25 cellular contexts compared by ENCODE assay signal in genomic region chr3:123346041-123346440, GRCh38.
A peak's percentile ranks its signal among the peaks of the same experiment; 100 is the strongest.
DNase-seq lines count a peak whose midpoint lies in the region; ATAC-seq and TF ChIP-seq lines count a peak whose summit lies in the region.
"Had no signal": no experiment of that assay in that cellular context is flagged by ENCODE, and none has a peak within 500 bp of the region (broad histone marks: within the 10 kb centered on the region; RNA-seq: fewer than 3 reads in every experiment).

No MANE protein-coding gene starts in this region.

- no peak overlapping the region for H3K4me3 ChIP-seq in esophagus squamous epithelium
- H3K4me3 ChIP-seq in trophoblast cell (ENCODE audit: low read depth, low read length) = no peak overlapping the region
- H3K4me3 ChIP-seq in upper lobe of right lung = no peak overlapping the region
- H3K4me3 ChIP-seq in lower leg skin (ENCODE audit: low read depth, poor library complexity, severe bottlenecking) = no peak overlapping the region
- H3K4me3 ChIP-seq: GM23338, lower lobe of right lung had no signal

- ATAC-seq in left cardiac atrium (no peak), upper lobe of right lung (no peak), GM21360 (IDR thresholded peaks at IDR 0.05; ENCODE audit: unreplicated experiment) (no peak)
- ATAC-seq: activated CD8-positive, alpha-beta T cell treated with anti-CD3 and anti-CD28 coated beads, Interleukin-2, amount 10 ng/mL, durations not matched to agents 7 days and 5 days; lower lobe of right lung; naive thymus-derived CD4-positive, alpha-beta T cell; stimulated activated effector memory CD8-positive, alpha-beta T cell treated with anti-CD3 and anti-CD28 coated beads, Interleukin-12 subunit alpha, Interleukin-12 subunit beta, amount 100 ng/mL, for 72 hours had no signal

- peak overlapping the region; percentile 11 for H2AK5ac ChIP-seq in trophoblast cell (ENCODE audit: low read length)

- H3K4ac ChIP-seq in trophoblast cell (ENCODE audit: low read depth, low read length) = no peak overlapping the region

- H3K79me1 ChIP-seq in trophoblast cell (ENCODE audit: low read length) = no peaks in the 10 kb centered on the region

- H3K27ac ChIP-seq in esophagus squamous epithelium = peak overlapping the region in 3 of 4 donors; percentile 69 to 81 (median 72)
- no peak overlapping the region for H3K27ac ChIP-seq in trophoblast cell (ENCODE audit: low read depth, low read length)
- H3K27ac ChIP-seq in upper lobe of right lung = no peak overlapping the region
- no peak overlapping the region for H3K27ac ChIP-seq in RWPE1
- H3K27ac ChIP-seq: KMS-11, lower lobe of right lung, neutrophil had no signal

- H3K4me1 ChIP-seq in esophagus squamous epithelium (peaks cover 0 to 40% (median 0%) of the 10 kb centered on the region in 3 donors), trophoblast cell (ENCODE audit: control insufficient read depth in 1 of 2, insufficient read depth in 2 of 2, low read length in 2 of 2) (peaks cover 22 to 27% of the 10 kb centered on the region in 2 experiments), upper lobe of right lung (no peaks in the 10 kb centered on the region)
- H3K4me1 ChIP-seq: lower lobe of right lung had no signal

- H4K12ac ChIP-seq in trophoblast cell (ENCODE audit: low read depth, low read length) = no peak overlapping the region

- intact Hi-C loops in cardiac septum (cut with DNase I) = loop anchor here (2.0 to 5.0 kb wide), 3 partner anchors 57 to 101 kb away; partner anchors contain the start of gene ADCY5
- intact Hi-C loops in left cardiac atrium (cut with DNase I) = loop anchor here in 1 of 2 donors (5.0 kb wide), 1 partner anchor 101 kb away; the partner anchor contains the start of gene ADCY5
- intact Hi-C loops in esophagus squamous epithelium (cut with DNase I) = no loop called here
- intact Hi-C loops in upper lobe of right lung (cut with DNase I) = no loop called here
- intact Hi-C loops in lower leg skin (cut with DNase I; ENCODE audit: low total_unique reads) = no loop called here

- no peak overlapping the region for H2BK5ac ChIP-seq in trophoblast cell (ENCODE audit: low read depth, low read length, poor library complexity)

- peaks cover 0 to 28% (median 0%) of the 10 kb centered on the region in 4 donors for H3K27me3 ChIP-seq in esophagus squamous epithelium
- no peaks in the 10 kb centered on the region for H3K27me3 ChIP-seq in trophoblast cell (ENCODE audit: insufficient read depth, low read length)
- peaks cover 3% of the 10 kb centered on the region for H3K27me3 ChIP-seq in upper lobe of right lung

- no peaks in the 10 kb centered on the region for H3K79me2 ChIP-seq in trophoblast cell (ENCODE audit: control insufficient read depth, insufficient read depth, low read length, poor library complexity)

- TF ChIP-seq CTCF in esophagus squamous epithelium (IDR thresholded peaks at IDR 0.05) (no peak), upper lobe of right lung (IDR thresholded peaks at IDR 0.05) (no peak), lower leg skin (IDR thresholded peaks at IDR 0.05) (no peak), RWPE1 (conservative IDR thresholded peaks at IDR 0.05; ENCODE audit: low read depth) (no peak)

- H3K9me3 ChIP-seq in esophagus squamous epithelium (no peaks in the 10 kb centered on the region), trophoblast cell (ENCODE audit: insufficient read depth, low read depth, low read length) (peaks cover 2% of the 10 kb centered on the region), upper lobe of right lung (no peaks in the 10 kb centered on the region)
- H3K9me3 ChIP-seq: lower lobe of right lung, neutrophil had no signal

- H3K9ac ChIP-seq in trophoblast cell (ENCODE audit: low read length) = no peak overlapping the region
- H3K9ac ChIP-seq: KMS-11 had no signal

- H4K91ac ChIP-seq in trophoblast cell (ENCODE audit: low read depth, low read length) = peak overlapping the region; percentile 11

- H2AFZ ChIP-seq in trophoblast cell (ENCODE audit: insufficient read depth, low read length, poor library complexity) = no peak overlapping the region
- H2AFZ ChIP-seq: GM23338 had no signal

- H4K8ac ChIP-seq in trophoblast cell (ENCODE audit: low read depth, low read length) = no peak overlapping the region

- H2BK120ac ChIP-seq in trophoblast cell (ENCODE audit: insufficient read depth, low read length, poor library complexity) = no peak overlapping the region

- H3K4me2 ChIP-seq in trophoblast cell (ENCODE audit: low read length) = no peak overlapping the region
- H3K4me2 ChIP-seq: GM23338, KMS-11 had no signal

- TF ChIP-seq POLR2A in esophagus squamous epithelium (IDR thresholded peaks at IDR 0.05) (no peak), lower leg skin (IDR thresholded peaks at IDR 0.05) (no peak)

- POLR2A ChIA-PET in RWPE1 (lab: Yijun Ruan, JAX; ENCODE audit: low non-redundant PET) = no interaction called here

- CTCF ChIA-PET in RWPE1 (lab: Yijun Ruan, JAX) = interaction anchor here (1.1 to 1.2 kb wide), 2 partner anchors 12 to 32 kb away, joined by 3 to 6 read pairs; no protein-coding TSS in a partner anchor

- H2BK12ac ChIP-seq in trophoblast cell (ENCODE audit: low read length) = no peak overlapping the region

- 86% methylated on average over 6 to 7 of the region's 8 CpGs for WGBS in esophagus squamous epithelium, 2 donors
- no CpG with 5 or more reads among the region's 8 CpGs for WGBS in trophoblast cell (ENCODE audit: extremely low coverage, insufficient coverage, insufficient read length)
- WGBS in lower leg skin, 2 donors = 79 to 94% methylated on average over 8 of the region's 8 CpGs

- no peak overlapping the region for H3K18ac ChIP-seq in trophoblast cell (ENCODE audit: low read length)

- H3K23ac ChIP-seq in trophoblast cell (ENCODE audit: low read length) = no peak overlapping the region

- DNase-seq in cardiac septum (ENCODE audit: low spot score) (peak; percentile 74), left cardiac atrium (no peak), esophagus squamous epithelium (lab: John Stamatoyannopoulos, UW) (no peak), trophoblast cell (peak in 1 of 2 donors; percentile 4), upper lobe of right lung (peak; percentile 29), lower leg skin (ENCODE audit: low spot score in 2 of 2) (no peak), RWPE1 (ENCODE audit: low spot score) (no peak)
- DNase-seq: activated CD8-positive, alpha-beta T cell treated with anti-CD3 and anti-CD28 coated beads, Interleukin-2, amount 10 ng/mL, durations not matched to agents 7 days and 5 days; activated naive CD4-positive, alpha-beta T cell treated with anti-CD3 and anti-CD28 coated beads for 36 hours; CD4-positive, CD25-positive, alpha-beta regulatory T cell; DND-41; effector CD4-positive, alpha-beta T cell; kidney; lower lobe of right lung; MM.1S; naive thymus-derived CD4-positive, alpha-beta T cell; NCI-H1417 treated with DMSO at 0.1 percent for 48 hours; NCI-H2081 treated with DMSO at 0.1 percent for 48 hours; NCI-H226; SIG-M5 had no signal

- H3K36me3 ChIP-seq in esophagus squamous epithelium = no peaks in the 10 kb centered on the region
- H3K36me3 ChIP-seq in trophoblast cell (ENCODE audit: control insufficient read depth in 1 of 2, insufficient read depth in 2 of 2, low read length in 2 of 2) = no peaks in the 10 kb centered on the region
- H3K36me3 ChIP-seq in upper lobe of right lung = no peaks in the 10 kb centered on the region
- H3K36me3 ChIP-seq: lower lobe of right lung, neutrophil had no signal

- H3K14ac ChIP-seq in trophoblast cell (ENCODE audit: low read length) = no peak overlapping the region

Comparison
In these comparisons a context has a peak if more than half of its experiments do, and no peak if none do; other contexts are left out.
1. DNase-seq: peak in cardiac septum (single experiment) and upper lobe of right lung (single experiment); none in left cardiac atrium (single experiment), esophagus squamous epithelium (single experiment), lower leg skin (0 of 2) and RWPE1 (single experiment).
2. H3K27ac ChIP-seq: peak in esophagus squamous epithelium (3 of 4); none in trophoblast cell (single experiment), upper lobe of right lung (single experiment) and RWPE1 (single experiment).